Comparison of ENCODE assay signal across 1 cellular context in the genomic region with DNA sequence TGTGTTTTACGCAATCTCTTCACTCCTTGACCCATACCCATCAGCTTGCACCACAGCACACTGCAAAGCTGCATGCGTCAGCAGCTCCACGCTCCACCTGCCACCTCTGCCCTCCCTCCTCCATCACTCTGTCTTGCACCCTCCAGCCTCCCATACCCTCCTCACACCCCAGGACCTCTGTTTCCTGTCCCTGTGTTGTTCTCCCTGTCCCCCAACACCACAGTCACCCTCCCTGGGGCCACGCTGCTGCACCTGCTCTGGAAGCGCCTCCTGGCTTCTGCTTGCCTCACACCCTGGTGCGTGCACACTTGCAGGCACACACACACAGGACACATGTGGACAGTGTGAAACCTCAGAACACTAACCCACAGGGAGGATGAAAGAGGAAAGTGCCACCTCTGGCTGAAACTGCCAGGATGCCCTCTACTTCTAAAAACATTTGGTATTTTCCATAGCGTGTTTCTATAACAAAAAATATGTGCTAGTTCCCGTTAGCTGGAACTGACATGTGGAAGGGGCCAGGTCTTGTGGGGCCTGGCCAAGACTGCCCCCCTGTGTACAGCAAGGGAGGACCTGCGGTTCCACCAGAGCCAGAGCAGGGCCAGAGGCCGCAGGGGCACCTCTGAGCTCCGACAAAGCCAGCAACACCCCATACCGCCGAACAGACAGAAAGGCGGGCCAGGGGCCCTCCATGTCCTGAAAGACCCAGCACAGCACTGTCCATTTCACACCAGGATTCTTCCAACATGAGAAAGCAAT.
TF ChIP-seq lines count a peak whose summit lies in the region.

No MANE protein-coding gene starts in this region.

TF ChIP-seq in WTC11, 78 proteins besides CTCF, POLR2A, EP300 and RAD21 (continued from another document):
- TF ChIP-seq AR (CRISPR knock-in tag; IDR thresholded peaks at IDR 0.05) (no peak), ZNF423 (CRISPR knock-in tag; IDR thresholded peaks at IDR 0.05) (no peak), NR2C2 (CRISPR knock-in tag; IDR thresholded peaks at IDR 0.05) (no peak), JUN (CRISPR knock-in tag; IDR thresholded peaks at IDR 0.05) (no peak), ZNF396 (CRISPR knock-in tag; IDR thresholded peaks at IDR 0.05; ENCODE audit: borderline replicate concordance) (no peak), OVOL2 (CRISPR knock-in tag; IDR thresholded peaks at IDR 0.05; ENCODE audit: borderline replicate concordance) (no peak)
- TF ChIP-seq, protein P1, sequence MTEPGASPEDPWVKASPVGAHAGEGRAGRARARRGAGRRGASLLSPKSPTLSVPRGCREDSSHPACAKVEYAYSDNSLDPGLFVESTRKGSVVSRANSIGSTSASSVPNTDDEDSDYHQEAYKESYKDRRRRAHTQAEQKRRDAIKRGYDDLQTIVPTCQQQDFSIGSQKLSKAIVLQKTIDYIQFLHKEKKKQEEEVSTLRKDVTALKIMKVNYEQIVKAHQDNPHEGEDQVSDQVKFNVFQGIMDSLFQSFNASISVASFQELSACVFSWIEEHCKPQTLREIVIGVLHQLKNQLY (CRISPR knock-in tag; IDR thresholded peaks at IDR 0.05): no peak
